ENCODE assay signal across 14 cellular contexts in the genomic region with DNA sequence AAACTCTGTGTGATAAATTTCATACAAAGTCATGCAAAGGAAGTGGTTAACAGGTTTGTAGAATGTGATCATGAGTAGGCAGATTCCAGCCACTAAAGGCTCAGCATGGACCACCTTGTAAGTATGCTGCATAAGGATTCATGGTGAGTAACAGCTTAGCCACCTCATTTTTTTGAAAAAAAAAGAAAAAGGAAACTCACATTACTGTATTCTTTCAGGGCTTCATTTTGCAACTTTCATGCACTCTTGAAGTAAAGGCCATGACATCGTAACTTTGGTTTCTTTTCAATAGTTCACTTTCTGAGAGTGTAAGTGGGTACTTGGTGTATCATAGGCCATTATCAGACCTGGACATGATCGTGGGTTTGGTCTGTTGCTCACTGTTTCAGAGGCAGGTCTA.
DNase-seq lines count a peak whose midpoint lies in the region; ATAC-seq and TF ChIP-seq lines count a peak whose summit lies in the region.
"Had no signal": no experiment of that assay in that cellular context is flagged by ENCODE, and none has a peak within 500 bp of the region (broad histone marks: within the 10 kb centered on the region; RNA-seq: fewer than 3 reads in every experiment).

No MANE protein-coding gene starts in this region.

- no peaks in the 10 kb centered on the region for H3K27me3 ChIP-seq in skeletal muscle satellite cell (ENCODE audit: control insufficient read depth, insufficient read depth, low read length)
- H3K27me3 ChIP-seq: esophagus squamous epithelium, suprapubic skin had no signal

- peak; percentile 36 for ATAC-seq in activated CD8-positive, alpha-beta memory T cell treated with anti-CD3 and anti-CD28 coated beads, Interleukin-2, amount 10 ng/mL, durations not matched to agents 7 days and 5 days
- no peak for ATAC-seq in GM18498 (IDR thresholded peaks at IDR 0.05; ENCODE audit: unreplicated experiment)
- no peak for ATAC-seq in HG02798 (IDR thresholded peaks at IDR 0.05; ENCODE audit: poor library complexity, unreplicated experiment)

- H3K36me3 ChIP-seq in skeletal muscle satellite cell (ENCODE audit: insufficient read depth, low read length), result no peaks in the 10 kb centered on the region
- H3K36me3 ChIP-seq: esophagus squamous epithelium, suprapubic skin had no signal

- CTCF ChIA-PET in activated CD8-positive, alpha-beta memory T cell treated with anti-CD3 and anti-CD28 coated beads, Interleukin-2, amount 10 ng/mL, durations not matched to agents 7 days and 5 days (lab: Charles Lee), result no interaction called here

- no peak overlapping the region for H3K27ac Mint-ChIP-seq in activated CD8-positive, alpha-beta memory T cell treated with anti-CD3 and anti-CD28 coated beads, Interleukin-2, amount 10 ng/mL, durations not matched to agents 7 days and 5 days
- H3K27ac Mint-ChIP-seq: activated naive CD8-positive, alpha-beta T cell had no signal

- no peak overlapping the region for H3K4me3 Mint-ChIP-seq in activated CD8-positive, alpha-beta memory T cell treated with anti-CD3 and anti-CD28 coated beads, Interleukin-2, amount 10 ng/mL, durations not matched to agents 7 days and 5 days
- H3K4me3 Mint-ChIP-seq: activated naive CD8-positive, alpha-beta T cell had no signal

- peaks cover 8% of the 10 kb centered on the region for H3K27me3 Mint-ChIP-seq in activated CD8-positive, alpha-beta memory T cell treated with anti-CD3 and anti-CD28 coated beads, Interleukin-2, amount 10 ng/mL, durations not matched to agents 7 days and 5 days

- peaks cover 2% of the 10 kb centered on the region for H3K36me3 Mint-ChIP-seq in activated CD8-positive, alpha-beta memory T cell treated with anti-CD3 and anti-CD28 coated beads, Interleukin-2, amount 10 ng/mL, durations not matched to agents 7 days and 5 days
- H3K36me3 Mint-ChIP-seq: activated naive CD8-positive, alpha-beta T cell had no signal

- no peaks in the 10 kb centered on the region for H3K9me3 ChIP-seq in skeletal muscle satellite cell (replicated peaks; ENCODE audit: low read length)
- H3K9me3 ChIP-seq: esophagus squamous epithelium, suprapubic skin had no signal

- H3K9me3 Mint-ChIP-seq in activated CD8-positive, alpha-beta memory T cell treated with anti-CD3 and anti-CD28 coated beads, Interleukin-2, amount 10 ng/mL, durations not matched to agents 7 days and 5 days (ENCODE audit: low read depth), result peaks cover 2% of the 10 kb centered on the region

- peak overlapping the region; percentile 66 for H3K9ac ChIP-seq in skeletal muscle satellite cell (ENCODE audit: low read depth, low read length)

- H3K4me3 ChIP-seq in epithelial cell of esophagus (ENCODE audit: low read length), result no peak overlapping the region
- H3K4me3 ChIP-seq in skeletal muscle satellite cell (ENCODE audit: low read length), result no peak overlapping the region
- H3K4me3 ChIP-seq: esophagus squamous epithelium, suprapubic skin had no signal

- H3K4me1 Mint-ChIP-seq in activated CD8-positive, alpha-beta memory T cell treated with anti-CD3 and anti-CD28 coated beads, Interleukin-2, amount 10 ng/mL, durations not matched to agents 7 days and 5 days, result peaks cover 12% of the 10 kb centered on the region

- H3K4me1 ChIP-seq in skeletal muscle satellite cell (ENCODE audit: control insufficient read depth, insufficient read depth, low read length), result peaks cover 70% of the 10 kb centered on the region

- TF ChIP-seq CTCF in epithelial cell of esophagus (IDR thresholded peaks at IDR 0.05; ENCODE audit: insufficient read depth, low read depth, low read length, missing control alignments), result no peak

- peak overlapping the region; percentile 10 for H3K4me2 ChIP-seq in skeletal muscle satellite cell (ENCODE audit: low read length)

- no peak for DNase-seq in activated CD8-positive, alpha-beta memory T cell treated with anti-CD3 and anti-CD28 coated beads, Interleukin-2, amount 10 ng/mL, durations not matched to agents 7 days and 5 days
- DNase-seq in activated CD8-positive, alpha-beta memory T cell treated with anti-CD3 and anti-CD28 coated beads, Interleukin-2, amount 50 U/mL, for 4 hours, result no peak
- DNase-seq in MV-4-11 (lab: John Stamatoyannopoulos, UW), result peak; percentile 9
- DNase-seq in epithelial cell of esophagus (ENCODE audit: low read depth), result peak; percentile 31
- no peak for DNase-seq in iPS-NIHi11 (ENCODE audit: low spot score)
- DNase-seq: AML-193; esophagus squamous epithelium; MM.1S; stimulated activated CD4-positive, alpha-beta T cell treated with anti-CD3 and anti-CD28 coated beads, Interleukin-12 subunit alpha, Interleukin-12 subunit beta, amount 100 ng/mL, for 4 hours had no signal

Comparison
In these comparisons a context has a peak if more than half of its experiments do, and no peak if none do; other contexts are left out.
1. DNase-seq: peak in MV-4-11 (single experiment) and epithelial cell of esophagus (single experiment); none in activated CD8-positive, alpha-beta memory T cell treated with anti-CD3 and anti-CD28 coated beads, Interleukin-2, amount 10 ng/mL, durations not matched to agents 7 days and 5 days (single experiment), activated CD8-positive, alpha-beta memory T cell treated with anti-CD3 and anti-CD28 coated beads, Interleukin-2, amount 50 U/mL, for 4 hours (single experiment) and iPS-NIHi11 (single experiment).